Comparison of ENCODE assay signal across 1 cellular context in the genomic region with DNA sequence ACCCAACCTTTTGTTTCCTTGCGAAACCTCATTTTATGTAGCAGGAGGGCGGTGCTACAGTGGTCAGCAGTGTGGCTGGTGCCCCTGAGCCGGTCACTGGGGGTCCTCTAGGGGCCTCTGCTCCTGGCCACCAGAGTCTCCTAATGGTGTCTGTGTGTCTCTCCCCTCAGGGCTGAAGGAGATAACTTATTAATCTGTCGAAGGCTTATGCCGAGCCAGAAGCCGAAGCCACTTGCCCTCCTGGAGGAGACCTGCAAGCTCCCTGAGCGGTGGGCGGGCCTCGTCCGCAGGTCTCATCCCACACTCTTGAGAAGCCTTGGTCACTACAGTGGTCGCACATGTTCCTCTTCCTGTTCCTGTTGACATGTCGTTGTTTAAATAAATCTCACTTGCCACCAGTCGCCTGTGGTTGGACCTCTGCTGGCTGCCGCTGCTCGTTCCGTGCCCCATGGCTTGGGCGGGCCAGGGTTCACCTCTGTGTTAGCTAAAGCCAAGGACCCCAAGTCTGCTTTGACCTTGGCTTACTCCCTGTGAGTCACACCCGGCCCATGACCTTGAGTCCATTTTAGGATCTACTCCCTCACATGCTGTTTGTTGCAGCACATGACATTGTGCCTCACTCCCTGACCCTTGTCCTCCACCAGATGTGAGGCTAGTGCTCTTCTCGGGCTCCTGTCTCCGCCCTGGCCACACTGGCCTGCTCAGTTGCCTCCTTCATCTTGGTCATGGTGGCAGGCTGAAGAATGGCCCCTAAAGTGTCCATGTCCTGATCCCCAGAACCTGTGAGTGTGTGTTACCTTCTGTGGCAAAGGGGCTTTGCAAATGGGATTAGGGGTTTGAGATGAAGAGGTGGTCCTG.
TF ChIP-seq lines count a peak whose summit lies in the region.

No MANE protein-coding gene starts in this region.

TF ChIP-seq in HepG2, 621 proteins besides CTCF, POLR2A, EP300 and RAD21 (continued from another document and continues in another):
- TF ChIP-seq, protein P1, sequence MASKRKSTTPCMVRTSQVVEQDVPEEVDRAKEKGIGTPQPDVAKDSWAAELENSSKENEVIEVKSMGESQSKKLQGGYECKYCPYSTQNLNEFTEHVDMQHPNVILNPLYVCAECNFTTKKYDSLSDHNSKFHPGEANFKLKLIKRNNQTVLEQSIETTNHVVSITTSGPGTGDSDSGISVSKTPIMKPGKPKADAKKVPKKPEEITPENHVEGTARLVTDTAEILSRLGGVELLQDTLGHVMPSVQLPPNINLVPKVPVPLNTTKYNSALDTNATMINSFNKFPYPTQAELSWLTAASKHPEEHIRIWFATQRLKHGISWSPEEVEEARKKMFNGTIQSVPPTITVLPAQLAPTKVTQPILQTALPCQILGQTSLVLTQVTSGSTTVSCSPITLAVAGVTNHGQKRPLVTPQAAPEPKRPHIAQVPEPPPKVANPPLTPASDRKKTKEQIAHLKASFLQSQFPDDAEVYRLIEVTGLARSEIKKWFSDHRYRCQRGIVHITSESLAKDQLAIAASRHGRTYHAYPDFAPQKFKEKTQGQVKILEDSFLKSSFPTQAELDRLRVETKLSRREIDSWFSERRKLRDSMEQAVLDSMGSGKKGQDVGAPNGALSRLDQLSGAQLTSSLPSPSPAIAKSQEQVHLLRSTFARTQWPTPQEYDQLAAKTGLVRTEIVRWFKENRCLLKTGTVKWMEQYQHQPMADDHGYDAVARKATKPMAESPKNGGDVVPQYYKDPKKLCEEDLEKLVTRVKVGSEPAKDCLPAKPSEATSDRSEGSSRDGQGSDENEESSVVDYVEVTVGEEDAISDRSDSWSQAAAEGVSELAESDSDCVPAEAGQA (IDR thresholded peaks at IDR 0.05; ENCODE audit: low read depth): peak; percentile 48; the same call in 1 of the 2 replicates
- TF ChIP-seq, protein P1 (CRISPR knock-in tag; IDR thresholded peaks at IDR 0.05; ENCODE audit: borderline replicate concordance): no peak
- TF ChIP-seq, protein P2, sequence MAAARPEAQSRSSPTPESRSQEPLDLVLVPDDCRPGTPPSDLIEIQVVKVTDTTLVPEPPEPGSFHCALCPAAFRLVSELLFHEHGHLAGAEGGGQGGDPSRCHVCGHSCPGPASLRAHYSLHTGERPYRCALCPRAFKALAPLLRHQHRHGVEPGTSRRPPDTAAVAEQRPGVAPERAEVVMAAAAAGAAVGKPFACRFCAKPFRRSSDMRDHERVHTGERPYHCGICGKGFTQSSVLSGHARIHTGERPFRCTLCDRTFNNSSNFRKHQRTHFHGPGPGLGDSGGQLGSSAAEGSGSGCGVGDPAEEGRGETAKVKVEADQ (CRISPR knock-in tag; IDR thresholded peaks at IDR 0.05; ENCODE audit: borderline replicate concordance): peak; percentile 79
- TF ChIP-seq RAD51 (IDR thresholded peaks at IDR 0.05; ENCODE audit: borderline replicate concordance): peak; percentile 61
- no peak; the same call in 1 of the 2 replicates for TF ChIP-seq ZNF629 (CRISPR knock-in tag; conservative IDR thresholded peaks at IDR 0.05)
- peak; percentile 80; the same call in 1 of the 2 replicates for TF ChIP-seq GATAD1 (CRISPR knock-in tag; IDR thresholded peaks at IDR 0.05)
- peak; percentile 95 for TF ChIP-seq ARID4A (CRISPR knock-in tag; IDR thresholded peaks at IDR 0.05; ENCODE audit: borderline replicate concordance)
- TF ChIP-seq ZNF550 (CRISPR knock-in tag; IDR thresholded peaks at IDR 0.05; ENCODE audit: borderline replicate concordance): no peak
- peak; percentile 82; the same call in 1 of the 2 replicates for TF ChIP-seq ZNF878 (CRISPR knock-in tag; IDR thresholded peaks at IDR 0.05)
- TF ChIP-seq, protein P3, sequence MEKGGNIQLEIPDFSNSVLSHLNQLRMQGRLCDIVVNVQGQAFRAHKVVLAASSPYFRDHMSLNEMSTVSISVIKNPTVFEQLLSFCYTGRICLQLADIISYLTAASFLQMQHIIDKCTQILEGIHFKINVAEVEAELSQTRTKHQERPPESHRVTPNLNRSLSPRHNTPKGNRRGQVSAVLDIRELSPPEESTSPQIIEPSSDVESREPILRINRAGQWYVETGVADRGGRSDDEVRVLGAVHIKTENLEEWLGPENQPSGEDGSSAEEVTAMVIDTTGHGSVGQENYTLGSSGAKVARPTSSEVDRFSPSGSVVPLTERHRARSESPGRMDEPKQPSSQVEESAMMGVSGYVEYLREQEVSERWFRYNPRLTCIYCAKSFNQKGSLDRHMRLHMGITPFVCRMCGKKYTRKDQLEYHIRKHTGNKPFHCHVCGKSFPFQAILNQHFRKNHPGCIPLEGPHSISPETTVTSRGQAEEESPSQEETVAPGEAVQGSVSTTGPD (CRISPR knock-in tag; IDR thresholded peaks at IDR 0.05): no peak
- TF ChIP-seq MAZ (IDR thresholded peaks at IDR 0.05; ENCODE audit: borderline replicate concordance, low read depth, low read length): no peak; the same call in 1 of the 2 replicates
- TF ChIP-seq MAZ (CRISPR knock-in tag; IDR thresholded peaks at IDR 0.05; ENCODE audit: low read depth): peak; percentile 92
- peak; percentile 92; the same call in 1 of the 2 replicates for TF ChIP-seq ZSCAN5A (CRISPR knock-in tag; IDR thresholded peaks at IDR 0.05; ENCODE audit: borderline replicate concordance)
- peak; percentile 93 for TF ChIP-seq FOXA3 (CRISPR knock-in tag; IDR thresholded peaks at IDR 0.05)
- TF ChIP-seq ZNF546 (CRISPR knock-in tag; conservative IDR thresholded peaks at IDR 0.05): no peak; the same call in 1 of the 2 replicates
- peak; percentile 92 for TF ChIP-seq BHLHE40 (IDR thresholded peaks at IDR 0.05; ENCODE audit: low read length)
- TF ChIP-seq SNAI1 (CRISPR knock-in tag; IDR thresholded peaks at IDR 0.05; ENCODE audit: borderline replicate concordance): peak; percentile 61; the same call in 1 of the 2 replicates
- peak; percentile 82 for TF ChIP-seq THAP11 (CRISPR knock-in tag; IDR thresholded peaks at IDR 0.05)
- TF ChIP-seq ZFP36 (IDR thresholded peaks at IDR 0.05; ENCODE audit: borderline replicate concordance, low read depth, low read length, partially characterized antibody): no peak
- peak; percentile 99 for TF ChIP-seq ZNF792 (CRISPR knock-in tag; IDR thresholded peaks at IDR 0.05)
- no peak for TF ChIP-seq NFE2L2 (IDR thresholded peaks at IDR 0.05; ENCODE audit: low read length)
- TF ChIP-seq ZNF607 (CRISPR knock-in tag; IDR thresholded peaks at IDR 0.05; ENCODE audit: borderline replicate concordance): peak; percentile 97
- TF ChIP-seq IRX3 (CRISPR knock-in tag; IDR thresholded peaks at IDR 0.05; ENCODE audit: borderline replicate concordance, low read depth): peak; percentile 61; the same call in 1 of the 2 replicates
- 0 out of 2 replicates have a peak, but pooled peaks have one; percentile 44 for TF ChIP-seq NFATC3 (CRISPR knock-in tag; IDR thresholded peaks at IDR 0.05)
- peak; percentile 99 for TF ChIP-seq RXRB (CRISPR knock-in tag; IDR thresholded peaks at IDR 0.05; ENCODE audit: borderline replicate concordance)
- TF ChIP-seq THAP8 (CRISPR knock-in tag; IDR thresholded peaks at IDR 0.05; ENCODE audit: borderline replicate concordance): no peak
- TF ChIP-seq ZNF225 (CRISPR knock-in tag; IDR thresholded peaks at IDR 0.05): peak; percentile 78
- no peak for TF ChIP-seq HOXA9 (CRISPR knock-in tag; IDR thresholded peaks at IDR 0.05; ENCODE audit: borderline replicate concordance)
- TF ChIP-seq SPEN (CRISPR knock-in tag; IDR thresholded peaks at IDR 0.05; ENCODE audit: low read depth): peak; percentile 98
- peak; percentile 95 for TF ChIP-seq FOXO1 (CRISPR knock-in tag; IDR thresholded peaks at IDR 0.05)
- TF ChIP-seq ZNF124 (CRISPR knock-in tag; IDR thresholded peaks at IDR 0.05): peak; percentile 97; the same call in 1 of the 2 replicates
- peak; percentile 18; the same call in 1 of the 2 replicates for TF ChIP-seq CHD2 (IDR thresholded peaks at IDR 0.05; ENCODE audit: low read depth, low read length)
- peak; percentile 99 for TF ChIP-seq FOSL1 (CRISPR knock-in tag; IDR thresholded peaks at IDR 0.05; ENCODE audit: borderline replicate concordance)
- no peak for TF ChIP-seq ZNF672 (CRISPR knock-in tag; IDR thresholded peaks at IDR 0.05)
- peak; percentile 79 for TF ChIP-seq ZBTB34 (CRISPR knock-in tag; IDR thresholded peaks at IDR 0.05)
- TF ChIP-seq ZNF138 (CRISPR knock-in tag; IDR thresholded peaks at IDR 0.05; ENCODE audit: low read depth): peak; percentile 71; the same call in 1 of the 2 replicates
- TF ChIP-seq FOSL2 (CRISPR knock-in tag; IDR thresholded peaks at IDR 0.05): peak; percentile 100
- TF ChIP-seq PCBP1 (IDR thresholded peaks at IDR 0.05; ENCODE audit: borderline replicate concordance, low read depth, low read length): no peak
- peak; percentile 90 for TF ChIP-seq ZSCAN31 (CRISPR knock-in tag; IDR thresholded peaks at IDR 0.05; ENCODE audit: low read depth)
- no peak for TF ChIP-seq ZUFSP (CRISPR knock-in tag; IDR thresholded peaks at IDR 0.05; ENCODE audit: borderline replicate concordance)
- TF ChIP-seq TRIM24 (CRISPR knock-in tag; IDR thresholded peaks at IDR 0.05): no peak
